ENCODE assay signal across 1 cellular context in genomic region chr19:11911937-11912336, GRCh38. TPM values are rescaled to one million over a fixed set of nuclear protein-coding genes. Genes with fewer than 3 reads are reported as not detected.
"Had no signal": no experiment of that assay in that cellular context is flagged by ENCODE, and none has a peak within 500 bp of the region (broad histone marks: within the 10 kb centered on the region; RNA-seq: fewer than 3 reads in every experiment).

No MANE protein-coding gene starts in this region.

RNA-seq across cellular contexts. Expression of gene ZNF69, which starts 24.4 kb away (rescaled TPM):
- total RNA-seq: HT1080 had no signal

RNA-seq across cellular contexts. Expression of gene ZNF763, which starts 52.9 kb away (rescaled TPM):
- total RNA-seq: HT1080 had no signal
